1 cellular context compared by ENCODE assay signal in genomic region chr7:20514364-20514763, GRCh38.
TF ChIP-seq lines count a peak whose summit lies in the region.

No MANE protein-coding gene starts in this region.

TF ChIP-seq in HEK293, 187 proteins besides CTCF, POLR2A, EP300 and RAD21 (continued from another document and continues in another):
- TF ChIP-seq ZNF18 (tag by site-specific recombination; IDR thresholded peaks at IDR 0.05) (peak; percentile 61; the same call in 1 of the 2 replicates), FEZF1 (tag by site-specific recombination; IDR thresholded peaks at IDR 0.05) (peak; percentile 95), REPIN1 (tag by site-specific recombination; IDR thresholded peaks at IDR 0.05; ENCODE audit: low read depth) (no peak), ZFHX2 (tag by site-specific recombination; conservative IDR thresholded peaks at IDR 0.05) (no peak), GFI1B (tag by site-specific recombination; IDR thresholded peaks at IDR 0.05) (no peak), WT1 (tag by site-specific recombination; IDR thresholded peaks at IDR 0.05) (peak; percentile 57), ZNF837 (tag by site-specific recombination; IDR thresholded peaks at IDR 0.05) (no peak), SP3 (tag by site-specific recombination; IDR thresholded peaks at IDR 0.05) (no peak), ZNF776 (tag by site-specific recombination; IDR thresholded peaks at IDR 0.05; ENCODE audit: borderline replicate concordance) (peak; percentile 57; the same call in 1 of the 2 replicates), ZNF830 (tag by site-specific recombination; IDR thresholded peaks at IDR 0.05; ENCODE audit: low read depth) (peak; percentile 88), ZNF37A (tag by site-specific recombination; IDR thresholded peaks at IDR 0.05) (peak; percentile 87), ZNF394 (tag by site-specific recombination; IDR thresholded peaks at IDR 0.05; ENCODE audit: borderline replicate concordance) (no peak), ATF2 (tag by site-specific recombination; IDR thresholded peaks at IDR 0.05; ENCODE audit: low read depth) (no peak), ZNF404 (tag by site-specific recombination; IDR thresholded peaks at IDR 0.05) (no peak), ZNF518A (tag by site-specific recombination; conservative IDR thresholded peaks at IDR 0.05; ENCODE audit: low read depth) (no peak), ZNF645 (tag by site-specific recombination; IDR thresholded peaks at IDR 0.05) (no peak), YY1 (tag by site-specific recombination; IDR thresholded peaks at IDR 0.05) (no peak), KLF1 (tag by site-specific recombination; IDR thresholded peaks at IDR 0.05) (no peak), AEBP2 (tag by site-specific recombination; IDR thresholded peaks at IDR 0.05; ENCODE audit: borderline replicate concordance) (no peak), ZNF777 (tag by site-specific recombination; IDR thresholded peaks at IDR 0.05; ENCODE audit: borderline replicate concordance) (no peak), ZNF157 (tag by site-specific recombination; IDR thresholded peaks at IDR 0.05) (no peak), ZBTB26 (tag by site-specific recombination; optimal IDR thresholded peaks at IDR 0.05) (no peak), ZNF214 (tag by site-specific recombination; IDR thresholded peaks at IDR 0.05; ENCODE audit: borderline replicate concordance) (peak; percentile 69; the same call in 1 of the 2 replicates), ZFP3 (tag by site-specific recombination; IDR thresholded peaks at IDR 0.05; ENCODE audit: low read depth) (no peak), ZNF654 (tag by site-specific recombination; IDR thresholded peaks at IDR 0.05; ENCODE audit: low read depth) (no peak), SCRT2 (tag by site-specific recombination; IDR thresholded peaks at IDR 0.05) (no peak), ZSCAN23 (tag by site-specific recombination; IDR thresholded peaks at IDR 0.05) (no peak), ZNF366 (tag by site-specific recombination; conservative IDR thresholded peaks at IDR 0.05) (peak; percentile 75), REST (tag by site-specific recombination; IDR thresholded peaks at IDR 0.05) (no peak), ZNF112 (tag by site-specific recombination; IDR thresholded peaks at IDR 0.05) (peak; percentile 76; the same call in 1 of the 2 replicates), ZBTB17 (tag by site-specific recombination; IDR thresholded peaks at IDR 0.05) (peak; percentile 51; the same call in 1 of the 2 replicates), ZNF513 (tag by site-specific recombination; IDR thresholded peaks at IDR 0.05) (peak; percentile 55; the same call in 1 of the 2 replicates), ZNF121 (tag by site-specific recombination; IDR thresholded peaks at IDR 0.05) (no peak), ZNF391 (tag by site-specific recombination; IDR thresholded peaks at IDR 0.05; ENCODE audit: borderline replicate concordance, low read depth) (no peak), ZNF501 (tag by site-specific recombination; IDR thresholded peaks at IDR 0.05) (0 out of 2 replicates have a peak, but pooled peaks have one; percentile 51), ZBTB44 (tag by site-specific recombination; IDR thresholded peaks at IDR 0.05) (peak; percentile 95), ZNF184 (tag by site-specific recombination; IDR thresholded peaks at IDR 0.05) (peak; percentile 94), ZNF843 (tag by site-specific recombination; IDR thresholded peaks at IDR 0.05) (peak; percentile 89), ZNF175 (tag by site-specific recombination; IDR thresholded peaks at IDR 0.05) (no peak), ZNF423 (tag by site-specific recombination; IDR thresholded peaks at IDR 0.05) (no peak), ZNF202 (tag by site-specific recombination; IDR thresholded peaks at IDR 0.05; ENCODE audit: borderline replicate concordance) (no peak), GLI2 (tag by site-specific recombination; IDR thresholded peaks at IDR 0.05; ENCODE audit: borderline replicate concordance, low read depth) (peak; percentile 18; the same call in 1 of the 2 replicates), ZNF221 (tag by site-specific recombination; IDR thresholded peaks at IDR 0.05; ENCODE audit: borderline replicate concordance) (peak; percentile 90; the same call in 1 of the 2 replicates), ZNF791 (tag by site-specific recombination; IDR thresholded peaks at IDR 0.05) (no peak), ZNF2 (tag by site-specific recombination; IDR thresholded peaks at IDR 0.05) (peak; percentile 47; the same call in 1 of the 2 replicates), MYNN (tag by site-specific recombination; IDR thresholded peaks at IDR 0.05; ENCODE audit: borderline replicate concordance) (no peak)
